14 cellular contexts compared by ENCODE assay signal in the genomic region with DNA sequence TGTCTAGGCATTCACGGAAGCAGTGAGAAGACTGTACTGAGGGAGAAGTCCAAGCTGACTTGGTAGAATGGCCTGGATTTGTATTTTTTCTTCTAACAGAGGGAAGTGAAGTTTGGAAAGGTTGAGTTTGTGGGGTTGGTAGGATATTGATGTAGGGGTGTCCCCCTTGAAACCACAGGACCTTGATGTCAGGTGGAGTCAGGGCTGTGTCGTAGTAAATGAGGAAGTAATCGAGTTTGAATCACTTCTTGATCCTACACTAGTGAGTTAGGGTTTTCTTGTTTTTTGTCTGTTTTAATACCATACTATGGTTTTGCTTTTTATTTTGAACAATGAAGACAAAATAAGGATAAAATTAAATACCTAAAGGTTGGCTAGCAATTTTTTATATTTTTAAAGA. TPM values are rescaled to one million over a fixed set of nuclear protein-coding genes. Genes with fewer than 3 reads are reported as not detected.
DNase-seq lines count a peak whose midpoint lies in the region; ATAC-seq, FAIRE-seq and TF ChIP-seq lines count a peak whose summit lies in the region.
"Had no signal": no experiment of that assay in that cellular context is flagged by ENCODE, and none has a peak within 500 bp of the region (broad histone marks: within the 10 kb centered on the region; RNA-seq: fewer than 3 reads in every experiment).

No MANE protein-coding gene starts in this region.

- no peak for DNase-seq in activated CD8-positive, alpha-beta T cell treated with anti-CD3 and anti-CD28 coated beads for 36 hours
- DNase-seq in activated CD8-positive, alpha-beta T cell treated with anti-CD3 and anti-CD28 coated beads, Interleukin-2, amount 10 ng/mL, durations not matched to agents 7 days and 5 days, result no peak
- DNase-seq in stimulated activated naive B cell treated with anti-CD40 and anti-IgM and Interleukin-4, amounts not matched to agents 10 μg/mL and 1 μg/mL and 100 μg/mL, for 72 hours, result peak; percentile 9
- no peak for DNase-seq in NCI-H1436 (lab: John Stamatoyannopoulos, UW)
- DNase-seq in urothelium cell line (ENCODE audit: low spot score), result no peak
- no peak for DNase-seq in NCI-H524 treated with DMSO at 0.1 percent for 48 hours (lab: John Stamatoyannopoulos, UW)
- DNase-seq: activated CD4-positive, alpha-beta T cell treated with anti-CD3 and anti-CD28 coated beads for 1 hour; activated effector memory CD4-positive, alpha-beta T cell treated with anti-CD3 and anti-CD28 coated beads, Interleukin-2, amount 50 U/mL, for 16 hours; caudate nucleus; NCI-H2081; SW 1271 had no signal

- POLR2A ChIA-PET in activated CD8-positive, alpha-beta T cell treated with anti-CD3 and anti-CD28 coated beads for 36 hours (lab: Charles Lee), result no interaction called here
- POLR2A ChIA-PET in activated CD8-positive, alpha-beta T cell treated with anti-CD3 and anti-CD28 coated beads, Interleukin-2, amount 10 ng/mL, durations not matched to agents 7 days and 5 days (lab: Charles Lee), result no interaction called here

- peaks cover 7% of the 10 kb centered on the region for H3K4me1 Mint-ChIP-seq in activated CD8-positive, alpha-beta T cell treated with anti-CD3 and anti-CD28 coated beads for 36 hours (ENCODE audit: low read depth)
- H3K4me1 Mint-ChIP-seq in activated CD8-positive, alpha-beta T cell treated with anti-CD3 and anti-CD28 coated beads, Interleukin-2, amount 10 ng/mL, durations not matched to agents 7 days and 5 days (ENCODE audit: low read depth), result peaks cover 3% of the 10 kb centered on the region
- peaks cover 4 to 13% of the 10 kb centered on the region in 2 donors for H3K4me1 Mint-ChIP-seq in stimulated activated naive B cell treated with anti-CD40 and anti-IgM and Interleukin-4, amounts not matched to agents 10 μg/mL and 1 μg/mL and 100 μg/mL, for 72 hours

- peak overlapping the region; percentile 9 for H3K27ac Mint-ChIP-seq in activated CD8-positive, alpha-beta T cell treated with anti-CD3 and anti-CD28 coated beads for 36 hours
- no peak overlapping the region for H3K27ac Mint-ChIP-seq in activated CD8-positive, alpha-beta T cell treated with anti-CD3 and anti-CD28 coated beads, Interleukin-2, amount 10 ng/mL, durations not matched to agents 7 days and 5 days
- no peak overlapping the region for H3K27ac Mint-ChIP-seq in stimulated activated naive B cell treated with anti-CD40 and anti-IgM and Interleukin-4, amounts not matched to agents 10 μg/mL and 1 μg/mL and 100 μg/mL, for 72 hours

- intact Hi-C loops in activated CD8-positive, alpha-beta T cell treated with anti-CD3 and anti-CD28 coated beads for 36 hours (cut with micrococcal nuclease), result no loop called here

- no peak for FAIRE-seq in urothelium cell line (lab: Jason Lieb, UNC)

- no peak overlapping the region for H3K4me3 Mint-ChIP-seq in activated CD8-positive, alpha-beta T cell treated with anti-CD3 and anti-CD28 coated beads for 36 hours
- H3K4me3 Mint-ChIP-seq in activated CD8-positive, alpha-beta T cell treated with anti-CD3 and anti-CD28 coated beads, Interleukin-2, amount 10 ng/mL, durations not matched to agents 7 days and 5 days, result no peak overlapping the region
- no peak overlapping the region for H3K4me3 Mint-ChIP-seq in stimulated activated naive B cell treated with anti-CD40 and anti-IgM and Interleukin-4, amounts not matched to agents 10 μg/mL and 1 μg/mL and 100 μg/mL, for 72 hours
- H3K4me3 Mint-ChIP-seq: IgD-negative memory B cell had no signal

- CTCF ChIA-PET in activated CD8-positive, alpha-beta T cell treated with anti-CD3 and anti-CD28 coated beads for 36 hours (lab: Charles Lee), result interaction anchor here (1.1 to 1.6 kb wide), 4 partner anchors 15 to 34 kb away, joined by 4 to 7 read pairs (median 6); a partner anchor contains a TSS
- CTCF ChIA-PET in activated CD8-positive, alpha-beta T cell treated with anti-CD3 and anti-CD28 coated beads, Interleukin-2, amount 10 ng/mL, durations not matched to agents 7 days and 5 days (lab: Charles Lee), result interaction anchor here (1.0 to 3.1 kb wide), 2 partner anchors 34 to 93 kb away, joined by 3 to 16 read pairs; a partner anchor contains a TSS

- no peaks in the 10 kb centered on the region for H3K27me3 Mint-ChIP-seq in activated CD8-positive, alpha-beta T cell treated with anti-CD3 and anti-CD28 coated beads for 36 hours
- no peaks in the 10 kb centered on the region for H3K27me3 Mint-ChIP-seq in activated CD8-positive, alpha-beta T cell treated with anti-CD3 and anti-CD28 coated beads, Interleukin-2, amount 10 ng/mL, durations not matched to agents 7 days and 5 days (ENCODE audit: low read depth)
- H3K27me3 Mint-ChIP-seq in stimulated activated naive B cell treated with anti-CD40 and anti-IgM and Interleukin-4, amounts not matched to agents 10 μg/mL and 1 μg/mL and 100 μg/mL, for 72 hours, result no peaks in the 10 kb centered on the region
- H3K27me3 Mint-ChIP-seq: IgD-negative memory B cell had no signal

- no peaks in the 10 kb centered on the region for H3K9me3 Mint-ChIP-seq in activated CD8-positive, alpha-beta T cell treated with anti-CD3 and anti-CD28 coated beads for 36 hours
- H3K9me3 Mint-ChIP-seq in activated CD8-positive, alpha-beta T cell treated with anti-CD3 and anti-CD28 coated beads, Interleukin-2, amount 10 ng/mL, durations not matched to agents 7 days and 5 days (ENCODE audit: insufficient read depth), result no peaks in the 10 kb centered on the region
- no peaks in the 10 kb centered on the region for H3K9me3 Mint-ChIP-seq in stimulated activated naive B cell treated with anti-CD40 and anti-IgM and Interleukin-4, amounts not matched to agents 10 μg/mL and 1 μg/mL and 100 μg/mL, for 72 hours
- H3K9me3 Mint-ChIP-seq: IgD-negative memory B cell had no signal

- ATAC-seq in activated CD8-positive, alpha-beta T cell treated with anti-CD3 and anti-CD28 coated beads for 36 hours, result peak; percentile 78
- ATAC-seq in activated CD8-positive, alpha-beta T cell treated with anti-CD3 and anti-CD28 coated beads, Interleukin-2, amount 10 ng/mL, durations not matched to agents 7 days and 5 days, result no peak
- ATAC-seq in GM21786 (IDR thresholded peaks at IDR 0.05; ENCODE audit: unreplicated experiment), result peak; percentile 84
- ATAC-seq in HG03460 (IDR thresholded peaks at IDR 0.05; ENCODE audit: unreplicated experiment), result peak; percentile 85
- peak; percentile 100 for ATAC-seq in stimulated activated naive B cell treated with anti-CD40 and anti-IgM and Interleukin-4, amounts not matched to agents 10 μg/mL and 1 μg/mL and 100 μg/mL, for 72 hours (replicated peaks)

- peaks cover 9% of the 10 kb centered on the region for H3K36me3 Mint-ChIP-seq in activated CD8-positive, alpha-beta T cell treated with anti-CD3 and anti-CD28 coated beads for 36 hours (ENCODE audit: low read depth)
- H3K36me3 Mint-ChIP-seq in activated CD8-positive, alpha-beta T cell treated with anti-CD3 and anti-CD28 coated beads, Interleukin-2, amount 10 ng/mL, durations not matched to agents 7 days and 5 days (ENCODE audit: low read depth), result peaks cover 3% of the 10 kb centered on the region
- peaks cover 0 to 17% of the 10 kb centered on the region in 2 donors for H3K36me3 Mint-ChIP-seq in stimulated activated naive B cell treated with anti-CD40 and anti-IgM and Interleukin-4, amounts not matched to agents 10 μg/mL and 1 μg/mL and 100 μg/mL, for 72 hours

- TF ChIP-seq CTCF in activated CD8-positive, alpha-beta T cell treated with anti-CD3 and anti-CD28 coated beads for 36 hours (IDR thresholded peaks at IDR 0.05), result no peak

RNA-seq across cellular contexts. Expression of a gene that starts 30.1 kb away (rescaled TPM):
- total RNA-seq in activated CD8-positive, alpha-beta T cell treated with anti-CD3 and anti-CD28 coated beads for 36 hours, result 10 to 100 TPM; 29.2 to 31.4 TPM
- 10 to 100 TPM; 45.4 to 48.6 TPM for total RNA-seq in activated CD8-positive, alpha-beta T cell treated with anti-CD3 and anti-CD28 coated beads, Interleukin-2, amount 10 ng/mL, durations not matched to agents 7 days and 5 days

RNA-seq across cellular contexts. Expression of a gene that starts 34.3 kb away (rescaled TPM):
- 10 to 100 TPM; 12.0 to 12.8 TPM for total RNA-seq in activated CD8-positive, alpha-beta T cell treated with anti-CD3 and anti-CD28 coated beads for 36 hours
- 10 to 100 TPM; 11.3 to 11.4 TPM for total RNA-seq in activated CD8-positive, alpha-beta T cell treated with anti-CD3 and anti-CD28 coated beads, Interleukin-2, amount 10 ng/mL, durations not matched to agents 7 days and 5 days
